Comparison of ENCODE assay signal across 8 cellular contexts in the genomic region with DNA sequence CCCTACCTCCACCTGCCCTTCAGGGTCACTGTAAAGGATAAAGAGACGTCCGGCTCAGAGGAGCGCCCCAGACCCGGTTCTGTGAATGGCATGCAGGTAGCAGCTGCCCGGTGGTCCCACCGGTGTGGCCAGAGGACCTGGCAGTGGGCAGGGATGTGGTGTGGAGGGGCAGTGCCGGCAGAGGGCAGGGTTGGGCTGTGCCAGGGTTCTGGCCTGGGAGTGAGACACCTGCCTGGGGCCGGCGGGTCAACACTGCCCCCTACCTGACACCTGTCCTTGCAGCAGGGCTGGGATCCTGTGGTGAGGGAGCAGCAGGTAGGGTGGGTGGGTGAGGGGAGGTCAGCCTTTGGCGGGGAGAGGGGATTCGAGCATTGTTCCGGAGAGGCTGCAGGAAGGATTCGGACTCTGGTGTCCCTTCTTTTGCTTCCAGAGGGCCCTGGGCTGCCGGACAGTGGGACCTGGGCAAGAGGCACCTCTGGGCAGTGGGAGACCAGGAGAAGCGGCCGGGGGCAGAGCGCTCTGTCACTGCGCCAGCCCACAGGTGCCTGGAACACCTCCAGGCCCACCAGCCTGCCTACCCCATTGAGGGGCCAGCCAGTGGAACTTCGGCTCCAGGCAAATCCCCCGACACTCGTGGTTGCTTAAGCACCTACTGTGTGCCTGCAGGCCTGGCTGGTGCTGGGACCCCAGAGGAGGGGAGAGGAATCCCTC. TPM values are rescaled to one million over a fixed set of nuclear protein-coding genes. Genes with fewer than 3 reads are reported as not detected.
A peak's percentile ranks its signal among the peaks of the same experiment; 100 is the strongest.
DNase-seq lines count a peak whose midpoint lies in the region; ATAC-seq and TF ChIP-seq lines count a peak whose summit lies in the region.

No MANE protein-coding gene starts in this region.

- TF ChIP-seq CTCF in GM10248 (IDR thresholded peaks at IDR 0.05; ENCODE audit: control extremely low read depth, extremely low read depth, low read depth, missing control alignments), result peak; percentile 72
- TF ChIP-seq CTCF in OCI-LY7 (conservative IDR thresholded peaks at IDR 0.05; ENCODE audit: low read length), result peak; percentile 80
- TF ChIP-seq CTCF in astrocyte of the spinal cord (IDR thresholded peaks at IDR 0.05; ENCODE audit: low read depth, low read length), result peak; percentile 73

- H3K4me3 ChIP-seq in OCI-LY7 (ENCODE audit: low read depth, low read length, poor library complexity, severe bottlenecking) (no peak overlapping the region), astrocyte of the spinal cord (ENCODE audit: low read depth, low read length) (peak overlapping the region; percentile 41), iPS-18c (ENCODE audit: insufficient read depth, low read depth, low read length) (peak overlapping the region; percentile 43)

- H3K4me1 ChIP-seq in OCI-LY7 (ENCODE audit: insufficient read depth, low read length, poor library complexity, severe bottlenecking), result no peaks in the 10 kb centered on the region

- POLR2A ChIA-PET in GM10248 (lab: Yijun Ruan, JAX) (no interaction called here), OCI-LY7 (lab: Charles Lee) (no interaction called here)

- H2AFZ ChIP-seq in OCI-LY7 (ENCODE audit: low read length), result no peak overlapping the region

- peak overlapping the region; percentile 33 for H3K4me2 ChIP-seq in OCI-LY7 (ENCODE audit: low read length)

- no peaks in the 10 kb centered on the region for H4K20me1 ChIP-seq in OCI-LY7 (ENCODE audit: insufficient read depth, low read length)

- no peaks in the 10 kb centered on the region for H3K36me3 ChIP-seq in OCI-LY7 (ENCODE audit: insufficient read depth, low read length)

- intact Hi-C loops in OCI-LY7 (cut with micrococcal nuclease; ENCODE audit: unreplicated experiment), result loop anchor here (2.0 kb wide), 1 partner anchor 160 kb away; no protein-coding TSS in a partner anchor

- in situ Hi-C loops in astrocyte of the spinal cord (cut with HindIII; ENCODE audit: low sequenced_read_pairs), result no loop called here

- BruUV-seq in OCI-LY7 (replicated peaks; lab: Mats Ljungman, UMichigan), result no TSS peak

- peak; percentile 44 for ATAC-seq in HG02763 (IDR thresholded peaks at IDR 0.05; ENCODE audit: unreplicated experiment)

- no peaks in the 10 kb centered on the region for H3K9me2 ChIP-seq in OCI-LY7 (ENCODE audit: insufficient read depth, low read length)

- no peaks in the 10 kb centered on the region for H3K79me2 ChIP-seq in OCI-LY7 (ENCODE audit: insufficient read depth, low read depth, low read length)

- DNase-seq in GM10248 (ENCODE audit: extremely low spot score) (peak; percentile 82), OCI-LY7 (ENCODE audit: low spot score) (peak; percentile 73), astrocyte of the spinal cord (ENCODE audit: low read depth, low spot score) (peak; percentile 54), putamen (ENCODE audit: low spot score) (no peak), caudate nucleus (lab: John Stamatoyannopoulos, UW) (no peak)
- DNase-seq in stimulated activated CD4-positive, alpha-beta T cell treated with anti-CD3 and anti-CD28 coated beads, Interleukin-12 subunit alpha, Interleukin-12 subunit beta, amount 100 ng/mL, for 4 hours, result peak; percentile 41

- H3K27ac ChIP-seq in OCI-LY7 (ENCODE audit: low read depth, low read length, poor library complexity, severe bottlenecking) (no peak overlapping the region), caudate nucleus (ENCODE audit: low read depth, low read length) (no peak overlapping the region)

- H3K9me3 ChIP-seq in OCI-LY7 (ENCODE audit: low read length), result no peaks in the 10 kb centered on the region
- H3K9me3 ChIP-seq in iPS-18c (ENCODE audit: control insufficient read depth, insufficient read depth, low read length), result no peaks in the 10 kb centered on the region

- CTCF ChIA-PET in GM10248 (lab: Yijun Ruan, JAX) (interaction anchor here (0.7 to 4.2 kb wide), 22 partner anchors 10 to 505 kb away, joined by 3 to 39 read pairs (median 7); a partner anchor contains a TSS), OCI-LY7 (lab: Charles Lee; ENCODE audit: unreplicated experiment) (no interaction called here)

RNA-seq across cellular contexts. Expression of a gene that starts 1.6 kb away (rescaled TPM):
- total RNA-seq in OCI-LY7 (2014; rRNA removed; shearing (Covaris generic)), result 0.16 and 1.0 TPM in 2 replicates
- total RNA-seq in OCI-LY7 (2022), result 0.34 and 0.50 TPM in 2 replicates

RNA-seq across cellular contexts. Expression of a gene that starts 45.3 kb away (rescaled TPM):
- total RNA-seq in OCI-LY7 (2014; rRNA removed; shearing (Covaris generic)), result 0.13 TPM in 1 of 2 replicates, not detected in the other
- 0.55 and 0.59 TPM in 2 replicates for total RNA-seq in OCI-LY7 (2022)

Comparison
In these comparisons a context has a peak if more than half of its experiments do, and no peak if none do; other contexts are left out.
1. DNase-seq: peak in GM10248 (single experiment), OCI-LY7 (single experiment), astrocyte of the spinal cord (single experiment) and stimulated activated CD4-positive, alpha-beta T cell treated with anti-CD3 and anti-CD28 coated beads, Interleukin-12 subunit alpha, Interleukin-12 subunit beta, amount 100 ng/mL, for 4 hours (single experiment); none in putamen (single experiment) and caudate nucleus (0 of 61).
2. Peak in every context shown above with its lines, with median percentiles within 50 percentile points of each other: CTCF ChIP-seq.